In the genomic region with DNA sequence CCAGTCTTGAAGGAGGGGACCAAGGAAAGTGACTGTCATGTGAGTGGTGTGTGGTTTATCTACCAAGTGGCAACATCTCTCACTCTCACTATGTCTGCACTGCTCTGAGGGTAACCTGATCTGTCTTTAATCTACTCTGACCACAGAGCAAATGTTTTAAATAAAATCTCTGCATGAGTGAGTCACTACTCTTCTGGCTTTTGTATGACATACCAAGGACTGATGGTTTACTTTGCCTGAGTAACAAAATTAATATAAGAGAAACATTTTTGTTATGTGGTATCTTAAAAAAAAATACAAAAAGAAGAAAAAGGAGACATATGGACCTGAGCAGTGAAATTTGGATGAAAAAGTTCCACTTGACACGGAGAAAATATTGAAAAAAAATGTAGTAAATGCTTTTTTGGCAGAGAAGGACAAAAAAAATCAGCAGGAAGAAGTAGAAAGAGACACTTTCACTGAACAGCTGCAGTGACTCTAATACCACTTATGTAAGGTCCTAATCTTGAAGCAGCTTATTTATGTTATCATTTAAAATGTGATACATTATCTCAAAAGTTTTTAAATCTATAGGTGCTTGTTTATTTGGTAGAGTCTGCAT, we compare ENCODE assay signal across 10 cellular contexts.
A peak's percentile ranks its signal among the peaks of the same experiment; 100 is the strongest.
DNase-seq lines count a peak whose midpoint lies in the region; TF ChIP-seq lines count a peak whose summit lies in the region.
"Had no signal": no experiment of that assay in that cellular context is flagged by ENCODE, and none has a peak within 500 bp of the region (broad histone marks: within the 10 kb centered on the region; RNA-seq: fewer than 3 reads in every experiment).

No MANE protein-coding gene starts in this region.

- no peaks in the 10 kb centered on the region for H4K20me1 ChIP-seq in MM.1S (ENCODE audit: insufficient read depth, low read length)

- no peak overlapping the region for H2AFZ ChIP-seq in MM.1S (ENCODE audit: low read length)
- H2AFZ ChIP-seq: neural progenitor cell had no signal

- peaks cover 21% of the 10 kb centered on the region for H3K4me1 Mint-ChIP-seq in chondrocyte (ENCODE audit: low read depth)
- peaks cover 21% of the 10 kb centered on the region for H3K4me1 Mint-ChIP-seq in nephron

- H3K9me3 Mint-ChIP-seq in chondrocyte (ENCODE audit: low read depth) (peaks cover 4% of the 10 kb centered on the region), nephron (peaks cover 11% of the 10 kb centered on the region)

- H3K4me2 ChIP-seq in MM.1S (ENCODE audit: low read depth, low read length): no peak overlapping the region
- H3K4me2 ChIP-seq: neural progenitor cell had no signal

- no peaks in the 10 kb centered on the region for H3K9me2 ChIP-seq in MM.1S (replicated peaks; ENCODE audit: insufficient read depth, low read length)

- no peak overlapping the region for H3K9ac ChIP-seq in MM.1S (ENCODE audit: low read length)
- H3K9ac ChIP-seq: neural progenitor cell had no signal

- peaks cover 4% of the 10 kb centered on the region for H3K36me3 Mint-ChIP-seq in chondrocyte (ENCODE audit: low read depth)
- H3K36me3 Mint-ChIP-seq in nephron (ENCODE audit: low read depth): peaks cover 4% of the 10 kb centered on the region
- H3K36me3 Mint-ChIP-seq: neural progenitor cell had no signal

- H3K9me3 ChIP-seq in MM.1S (replicated peaks; ENCODE audit: insufficient read depth, low read length) (no peaks in the 10 kb centered on the region), ascending aorta (no peaks in the 10 kb centered on the region)

- intact Hi-C loops in ascending aorta (cut with DNase I): no loop called here

- H3F3A ChIP-seq in MM.1S (ENCODE audit: insufficient read depth, low read length): peaks cover 8% of the 10 kb centered on the region

- peaks cover 16% of the 10 kb centered on the region for H3K27me3 ChIP-seq in MM.1S (replicated peaks; ENCODE audit: insufficient read depth, low read length)
- H3K27me3 ChIP-seq in ascending aorta: no peaks in the 10 kb centered on the region
- H3K27me3 ChIP-seq: neural progenitor cell had no signal

- peak overlapping the region; percentile 84 for H3K27ac Mint-ChIP-seq in chondrocyte (ENCODE audit: unreplicated experiment)
- peak overlapping the region; percentile 4 to 58 (median 34) for H3K27ac Mint-ChIP-seq in nephron
- H3K27ac Mint-ChIP-seq: neural progenitor cell had no signal

- H3K4me3 Mint-ChIP-seq in chondrocyte (ENCODE audit: unreplicated experiment) (no peak overlapping the region), nephron (no peak overlapping the region)
- H3K4me3 Mint-ChIP-seq: neural progenitor cell had no signal

- in situ Hi-C loops in Caki2 (cut with HindIII; ENCODE audit: low pct_unique_long_range_greater_than_20kb, low sequenced_read_pairs): no loop called here

- H3K79me2 ChIP-seq in MM.1S (ENCODE audit: low read length): no peaks in the 10 kb centered on the region

- H3K36me3 ChIP-seq in MM.1S (replicated peaks; ENCODE audit: insufficient read depth, low read length) (no peaks in the 10 kb centered on the region), ascending aorta (no peaks in the 10 kb centered on the region)
- H3K36me3 ChIP-seq: neural progenitor cell had no signal

- H3K4me3 ChIP-seq in MM.1S (ENCODE audit: low read length) (no peak overlapping the region), ascending aorta (no peak overlapping the region)
- H3K4me3 ChIP-seq: neural progenitor cell had no signal

- no peaks in the 10 kb centered on the region for H3K27me3 Mint-ChIP-seq in chondrocyte (ENCODE audit: low read depth)
- no peaks in the 10 kb centered on the region for H3K27me3 Mint-ChIP-seq in nephron (ENCODE audit: low read depth)

- H3K4me1 ChIP-seq in MM.1S (ENCODE audit: low read length): no peaks in the 10 kb centered on the region
- no peaks in the 10 kb centered on the region for H3K4me1 ChIP-seq in ascending aorta
- H3K4me1 ChIP-seq: neural progenitor cell had no signal

- DNase-seq in Caki2 (ENCODE audit: low read depth): peak; percentile 61
- DNase-seq in MM.1S: peak; percentile 85
- DNase-seq in chondrocyte (ENCODE audit: low spot score): no peak
- no peak for DNase-seq in NCI-H1092 (lab: John Stamatoyannopoulos, UW)
- no peak for DNase-seq in activated gamma-delta T cell (lab: John Stamatoyannopoulos, UW)
- DNase-seq in ascending aorta (ENCODE audit: low spot score in 2 of 2): no peak
- DNase-seq in NCI-H128 (lab: John Stamatoyannopoulos, UW; ENCODE audit: unreplicated experiment): no peak
- DNase-seq: NCI-H1930 had no signal

- no peak for TF ChIP-seq CTCF in MM.1S (IDR thresholded peaks at IDR 0.05; ENCODE audit: low read length)
- TF ChIP-seq CTCF in chondrocyte (IDR thresholded peaks at IDR 0.05): no peak
- no peak for TF ChIP-seq CTCF in nephron (IDR thresholded peaks at IDR 0.05; ENCODE audit: unreplicated experiment in 3 of 3)
- TF ChIP-seq CTCF in ascending aorta (IDR thresholded peaks at IDR 0.05): no peak

- H3K27ac ChIP-seq in MM.1S (ENCODE audit: low read length): no peak overlapping the region
- H3K27ac ChIP-seq in ascending aorta: no peak overlapping the region
- H3K27ac ChIP-seq: neural progenitor cell had no signal

Comparison
In these comparisons a context has a peak if more than half of its experiments do, and no peak if none do; other contexts are left out.
1. DNase-seq: peak in Caki2 (single experiment) and MM.1S (single experiment); none in chondrocyte (single experiment), NCI-H1092 (single experiment), activated gamma-delta T cell (single experiment), ascending aorta (0 of 2) and NCI-H128 (single experiment).